ENCODE assay signal across 1 cellular context in genomic region chr12:5568325-5568981, GRCh38.
TF ChIP-seq lines count a peak whose summit lies in the region.

No MANE protein-coding gene starts in this region.

TF ChIP-seq in HepG2, 621 proteins besides CTCF, POLR2A, EP300 and RAD21 (continued from another document and continues in another):
- no peak for TF ChIP-seq ZNF580 (CRISPR knock-in tag; IDR thresholded peaks at IDR 0.05; ENCODE audit: borderline replicate concordance, low read depth)
- TF ChIP-seq PLRG1 (conservative IDR thresholded peaks at IDR 0.05), result no peak
- TF ChIP-seq JARID2 (CRISPR knock-in tag; IDR thresholded peaks at IDR 0.05; ENCODE audit: insufficient replicate concordance), result no peak
- TF ChIP-seq ZNF138 (CRISPR knock-in tag; IDR thresholded peaks at IDR 0.05; ENCODE audit: low read depth), result no peak
- no peak for TF ChIP-seq ZNF362 (CRISPR knock-in tag; IDR thresholded peaks at IDR 0.05; ENCODE audit: borderline replicate concordance)
- TF ChIP-seq, protein P1, sequence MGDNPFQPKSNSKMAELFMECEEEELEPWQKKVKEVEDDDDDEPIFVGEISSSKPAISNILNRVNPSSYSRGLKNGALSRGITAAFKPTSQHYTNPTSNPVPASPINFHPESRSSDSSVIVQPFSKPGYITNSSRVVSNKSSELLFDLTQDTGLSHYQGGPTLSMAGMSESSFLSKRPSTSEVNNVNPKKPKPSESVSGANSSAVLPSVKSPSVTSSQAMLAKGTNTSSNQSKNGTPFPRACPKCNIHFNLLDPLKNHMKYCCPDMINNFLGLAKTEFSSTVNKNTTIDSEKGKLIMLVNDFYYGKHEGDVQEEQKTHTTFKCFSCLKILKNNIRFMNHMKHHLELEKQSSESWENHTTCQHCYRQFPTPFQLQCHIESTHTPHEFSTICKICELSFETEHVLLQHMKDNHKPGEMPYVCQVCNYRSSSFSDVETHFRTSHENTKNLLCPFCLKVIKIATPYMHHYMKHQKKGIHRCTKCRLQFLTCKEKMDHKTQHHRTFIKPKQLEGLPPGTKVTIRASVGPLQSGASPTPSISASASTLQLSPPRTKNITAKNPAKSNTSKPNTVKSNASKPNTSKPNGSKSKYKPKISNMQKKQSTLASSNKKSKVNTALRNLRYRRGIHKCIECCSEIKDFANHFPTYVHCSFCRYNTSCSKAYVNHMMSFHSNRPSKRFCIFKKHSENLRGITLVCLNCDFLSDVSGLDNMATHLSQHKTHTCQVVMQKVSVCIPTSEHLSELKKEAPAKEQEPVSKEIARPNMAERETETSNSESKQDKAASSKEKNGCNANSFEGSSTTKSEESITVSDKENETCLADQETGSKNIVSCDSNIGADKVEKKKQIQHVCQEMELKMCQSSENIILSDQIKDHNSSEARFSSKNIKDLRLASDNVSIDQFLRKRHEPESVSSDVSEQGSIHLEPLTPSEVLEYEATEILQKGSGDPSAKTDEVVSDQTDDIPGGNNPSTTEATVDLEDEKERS (CRISPR knock-in tag; IDR thresholded peaks at IDR 0.05), result no peak
- TF ChIP-seq ZNF782 (CRISPR knock-in tag; IDR thresholded peaks at IDR 0.05; ENCODE audit: borderline replicate concordance), result no peak
- TF ChIP-seq ZFP36 (IDR thresholded peaks at IDR 0.05; ENCODE audit: borderline replicate concordance, low read depth, low read length, partially characterized antibody), result no peak
- no peak for TF ChIP-seq CCDC6 (CRISPR knock-in tag; IDR thresholded peaks at IDR 0.05)
- TF ChIP-seq RXRB (CRISPR knock-in tag; IDR thresholded peaks at IDR 0.05; ENCODE audit: borderline replicate concordance), result peak; percentile 39; the same call in 1 of the 2 replicates
- no peak for TF ChIP-seq ZNF224 (CRISPR knock-in tag; IDR thresholded peaks at IDR 0.05)
- TF ChIP-seq TARDBP (CRISPR knock-in tag; IDR thresholded peaks at IDR 0.05), result no peak
- TF ChIP-seq AHR (CRISPR knock-in tag; IDR thresholded peaks at IDR 0.05), result no peak
- TF ChIP-seq STAG1 (CRISPR knock-in tag; IDR thresholded peaks at IDR 0.05), result no peak
- peak; percentile 81 for TF ChIP-seq JUND (CRISPR knock-in tag; IDR thresholded peaks at IDR 0.05)
- TF ChIP-seq HDAC1 (CRISPR knock-in tag; IDR thresholded peaks at IDR 0.05), result 0 out of 2 replicates have a peak, but pooled peaks have one; percentile 23
- TF ChIP-seq SOX13 (IDR thresholded peaks at IDR 0.05), result peak; percentile 41; the same call in 1 of the 2 replicates
- TF ChIP-seq SOX13 (CRISPR knock-in tag; conservative IDR thresholded peaks at IDR 0.05 in 1 of 2, IDR thresholded peaks at IDR 0.05 in 1 of 2), result peak in 1 of 2 experiments; percentile 76; a peak in 2 of 4 replicates
- TF ChIP-seq MLX (CRISPR knock-in tag; IDR thresholded peaks at IDR 0.05), result no peak
- peak; percentile 52; the same call in 1 of the 2 replicates for TF ChIP-seq TBX2 (CRISPR knock-in tag; IDR thresholded peaks at IDR 0.05; ENCODE audit: borderline replicate concordance)
- no peak for TF ChIP-seq FOXA1 (IDR thresholded peaks at IDR 0.05)
- peak; percentile 57 for TF ChIP-seq FOXA1 (CRISPR knock-in tag; IDR thresholded peaks at IDR 0.05)
- no peak for TF ChIP-seq ARNTL (CRISPR knock-in tag; IDR thresholded peaks at IDR 0.05)
- TF ChIP-seq CBX2 (IDR thresholded peaks at IDR 0.05; ENCODE audit: low read depth, low read length), result no peak
- TF ChIP-seq CBX2 (CRISPR knock-in tag; IDR thresholded peaks at IDR 0.05; ENCODE audit: low read depth), result no peak
- no peak for TF ChIP-seq ZBTB7B (CRISPR knock-in tag; IDR thresholded peaks at IDR 0.05)
- TF ChIP-seq, protein P2, sequence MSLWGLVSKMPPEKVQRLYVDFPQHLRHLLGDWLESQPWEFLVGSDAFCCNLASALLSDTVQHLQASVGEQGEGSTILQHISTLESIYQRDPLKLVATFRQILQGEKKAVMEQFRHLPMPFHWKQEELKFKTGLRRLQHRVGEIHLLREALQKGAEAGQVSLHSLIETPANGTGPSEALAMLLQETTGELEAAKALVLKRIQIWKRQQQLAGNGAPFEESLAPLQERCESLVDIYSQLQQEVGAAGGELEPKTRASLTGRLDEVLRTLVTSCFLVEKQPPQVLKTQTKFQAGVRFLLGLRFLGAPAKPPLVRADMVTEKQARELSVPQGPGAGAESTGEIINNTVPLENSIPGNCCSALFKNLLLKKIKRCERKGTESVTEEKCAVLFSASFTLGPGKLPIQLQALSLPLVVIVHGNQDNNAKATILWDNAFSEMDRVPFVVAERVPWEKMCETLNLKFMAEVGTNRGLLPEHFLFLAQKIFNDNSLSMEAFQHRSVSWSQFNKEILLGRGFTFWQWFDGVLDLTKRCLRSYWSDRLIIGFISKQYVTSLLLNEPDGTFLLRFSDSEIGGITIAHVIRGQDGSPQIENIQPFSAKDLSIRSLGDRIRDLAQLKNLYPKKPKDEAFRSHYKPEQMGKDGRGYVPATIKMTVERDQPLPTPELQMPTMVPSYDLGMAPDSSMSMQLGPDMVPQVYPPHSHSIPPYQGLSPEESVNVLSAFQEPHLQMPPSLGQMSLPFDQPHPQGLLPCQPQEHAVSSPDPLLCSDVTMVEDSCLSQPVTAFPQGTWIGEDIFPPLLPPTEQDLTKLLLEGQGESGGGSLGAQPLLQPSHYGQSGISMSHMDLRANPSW (CRISPR knock-in tag; IDR thresholded peaks at IDR 0.05; ENCODE audit: borderline replicate concordance), result no peak
- TF ChIP-seq KDM1A (CRISPR knock-in tag; IDR thresholded peaks at IDR 0.05), result no peak
- TF ChIP-seq RCOR2 (CRISPR knock-in tag; IDR thresholded peaks at IDR 0.05), result peak; percentile 19; the same call in 1 of the 2 replicates
- TF ChIP-seq, protein P3, sequence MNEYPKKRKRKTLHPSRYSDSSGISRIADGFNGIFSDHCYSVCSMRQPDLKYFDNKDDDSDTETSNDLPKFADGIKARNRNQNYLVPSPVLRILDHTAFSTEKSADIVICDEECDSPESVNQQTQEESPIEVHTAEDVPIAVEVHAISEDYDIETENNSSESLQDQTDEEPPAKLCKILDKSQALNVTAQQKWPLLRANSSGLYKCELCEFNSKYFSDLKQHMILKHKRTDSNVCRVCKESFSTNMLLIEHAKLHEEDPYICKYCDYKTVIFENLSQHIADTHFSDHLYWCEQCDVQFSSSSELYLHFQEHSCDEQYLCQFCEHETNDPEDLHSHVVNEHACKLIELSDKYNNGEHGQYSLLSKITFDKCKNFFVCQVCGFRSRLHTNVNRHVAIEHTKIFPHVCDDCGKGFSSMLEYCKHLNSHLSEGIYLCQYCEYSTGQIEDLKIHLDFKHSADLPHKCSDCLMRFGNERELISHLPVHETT (CRISPR knock-in tag; conservative IDR thresholded peaks at IDR 0.05), result no peak
- no peak for TF ChIP-seq NCOR1 (IDR thresholded peaks at IDR 0.05; ENCODE audit: borderline replicate concordance, low read length)
- TF ChIP-seq, protein P4, sequence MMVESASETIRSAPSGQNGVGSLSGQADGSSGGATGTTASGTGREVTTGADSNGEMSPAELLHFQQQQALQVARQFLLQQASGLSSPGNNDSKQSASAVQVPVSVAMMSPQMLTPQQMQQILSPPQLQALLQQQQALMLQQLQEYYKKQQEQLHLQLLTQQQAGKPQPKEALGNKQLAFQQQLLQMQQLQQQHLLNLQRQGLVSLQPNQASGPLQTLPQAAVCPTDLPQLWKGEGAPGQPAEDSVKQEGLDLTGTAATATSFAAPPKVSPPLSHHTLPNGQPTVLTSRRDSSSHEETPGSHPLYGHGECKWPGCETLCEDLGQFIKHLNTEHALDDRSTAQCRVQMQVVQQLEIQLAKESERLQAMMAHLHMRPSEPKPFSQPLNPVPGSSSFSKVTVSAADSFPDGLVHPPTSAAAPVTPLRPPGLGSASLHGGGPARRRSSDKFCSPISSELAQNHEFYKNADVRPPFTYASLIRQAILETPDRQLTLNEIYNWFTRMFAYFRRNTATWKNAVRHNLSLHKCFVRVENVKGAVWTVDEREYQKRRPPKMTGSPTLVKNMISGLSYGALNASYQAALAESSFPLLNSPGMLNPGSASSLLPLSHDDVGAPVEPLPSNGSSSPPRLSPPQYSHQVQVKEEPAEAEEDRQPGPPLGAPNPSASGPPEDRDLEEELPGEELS (CRISPR knock-in tag; IDR thresholded peaks at IDR 0.05), result 0 out of 2 replicates have a peak, but pooled peaks have one; percentile 60
- TF ChIP-seq THAP9 (CRISPR knock-in tag; IDR thresholded peaks at IDR 0.05; ENCODE audit: borderline replicate concordance), result no peak
- TF ChIP-seq, protein P5, sequence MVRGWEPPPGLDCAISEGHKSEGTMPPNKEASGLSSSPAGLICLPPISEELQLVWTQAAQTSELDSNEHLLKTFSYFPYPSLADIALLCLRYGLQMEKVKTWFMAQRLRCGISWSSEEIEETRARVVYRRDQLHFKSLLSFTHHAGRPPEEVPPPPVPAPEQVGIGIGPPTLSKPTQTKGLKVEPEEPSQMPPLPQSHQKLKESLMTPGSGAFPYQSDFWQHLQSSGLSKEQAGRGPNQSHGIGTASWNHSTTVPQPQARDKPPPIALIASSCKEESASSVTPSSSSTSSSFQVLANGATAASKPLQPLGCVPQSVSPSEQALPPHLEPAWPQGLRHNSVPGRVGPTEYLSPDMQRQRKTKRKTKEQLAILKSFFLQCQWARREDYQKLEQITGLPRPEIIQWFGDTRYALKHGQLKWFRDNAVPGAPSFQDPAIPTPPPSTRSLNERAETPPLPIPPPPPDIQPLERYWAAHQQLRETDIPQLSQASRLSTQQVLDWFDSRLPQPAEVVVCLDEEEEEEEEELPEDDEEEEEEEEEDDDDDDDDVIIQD (CRISPR knock-in tag; IDR thresholded peaks at IDR 0.05; ENCODE audit: low read depth), result no peak
- no peak for TF ChIP-seq HNF4G (IDR thresholded peaks at IDR 0.05; ENCODE audit: borderline replicate concordance, low read depth, low read length)
- TF ChIP-seq HNF4G (CRISPR knock-in tag; IDR thresholded peaks at IDR 0.05; ENCODE audit: borderline replicate concordance, low read depth), result no peak
- peak; percentile 63; the same call in 1 of the 2 replicates for TF ChIP-seq TCF7 (IDR thresholded peaks at IDR 0.05; ENCODE audit: low read depth)
- TF ChIP-seq, protein P6, sequence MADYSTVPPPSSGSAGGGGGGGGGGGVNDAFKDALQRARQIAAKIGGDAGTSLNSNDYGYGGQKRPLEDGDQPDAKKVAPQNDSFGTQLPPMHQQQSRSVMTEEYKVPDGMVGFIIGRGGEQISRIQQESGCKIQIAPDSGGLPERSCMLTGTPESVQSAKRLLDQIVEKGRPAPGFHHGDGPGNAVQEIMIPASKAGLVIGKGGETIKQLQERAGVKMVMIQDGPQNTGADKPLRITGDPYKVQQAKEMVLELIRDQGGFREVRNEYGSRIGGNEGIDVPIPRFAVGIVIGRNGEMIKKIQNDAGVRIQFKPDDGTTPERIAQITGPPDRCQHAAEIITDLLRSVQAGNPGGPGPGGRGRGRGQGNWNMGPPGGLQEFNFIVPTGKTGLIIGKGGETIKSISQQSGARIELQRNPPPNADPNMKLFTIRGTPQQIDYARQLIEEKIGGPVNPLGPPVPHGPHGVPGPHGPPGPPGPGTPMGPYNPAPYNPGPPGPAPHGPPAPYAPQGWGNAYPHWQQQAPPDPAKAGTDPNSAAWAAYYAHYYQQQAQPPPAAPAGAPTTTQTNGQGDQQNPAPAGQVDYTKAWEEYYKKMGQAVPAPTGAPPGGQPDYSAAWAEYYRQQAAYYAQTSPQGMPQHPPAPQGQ (CRISPR knock-in tag; IDR thresholded peaks at IDR 0.05; ENCODE audit: borderline replicate concordance), result no peak
- TF ChIP-seq HOXA3 (CRISPR knock-in tag; IDR thresholded peaks at IDR 0.05), result 0 out of 2 replicates have a peak, but pooled peaks have one; percentile 15
- TF ChIP-seq CREBL2 (CRISPR knock-in tag; IDR thresholded peaks at IDR 0.05; ENCODE audit: borderline replicate concordance), result no peak
- no peak for TF ChIP-seq KDM5A (IDR thresholded peaks at IDR 0.05; ENCODE audit: borderline replicate concordance, low read length)
- TF ChIP-seq PBX2 (CRISPR knock-in tag; IDR thresholded peaks at IDR 0.05), result no peak
- TF ChIP-seq ZNF253 (CRISPR knock-in tag; IDR thresholded peaks at IDR 0.05; ENCODE audit: borderline replicate concordance), result no peak
- no peak for TF ChIP-seq SSRP1 (CRISPR knock-in tag; IDR thresholded peaks at IDR 0.05)
